Comparison of ENCODE assay signal across 9 cellular contexts in genomic region chr13:49436890-49437289, GRCh38. TPM values are rescaled to one million over a fixed set of nuclear protein-coding genes. Genes with fewer than 3 reads are reported as not detected.
DNase-seq lines count a peak whose midpoint lies in the region; ATAC-seq, FAIRE-seq and TF ChIP-seq lines count a peak whose summit lies in the region.
"Had no signal": no experiment of that assay in that cellular context is flagged by ENCODE, and none has a peak within 500 bp of the region (broad histone marks: within the 10 kb centered on the region; RNA-seq: fewer than 3 reads in every experiment).

No MANE protein-coding gene starts in this region.

- H3K27ac Mint-ChIP-seq in HFFc6, result peak overlapping the region; percentile 67; the same call in 1 of the 2 replicates

- no peaks in the 10 kb centered on the region for H3K27me3 Mint-ChIP-seq in HFFc6 (ENCODE audit: insufficient read depth)

- ATAC-seq in GM21786 (IDR thresholded peaks at IDR 0.05; ENCODE audit: unreplicated experiment) (no peak), HG03432 (IDR thresholded peaks at IDR 0.05; ENCODE audit: unreplicated experiment) (no peak), GM18520 (IDR thresholded peaks at IDR 0.05; ENCODE audit: unreplicated experiment) (no peak)

- peaks cover 33% of the 10 kb centered on the region for H3K4me1 Mint-ChIP-seq in HFFc6 (ENCODE audit: low read depth)

- H3K27me3 ChIP-seq in cardiac muscle cell, result no peaks in the 10 kb centered on the region
- H3K27me3 ChIP-seq in small intestine (ENCODE audit: control insufficient read depth in 2 of 2, insufficient read depth in 2 of 2, low read length in 2 of 2), result no peaks in the 10 kb centered on the region

- 39 to 55% (median 53%) methylated on average over 3 of the region's 3 CpGs for WGBS in small intestine, 3 donors

- H3K36me3 ChIP-seq in cardiac muscle cell, result peaks cover 7% of the 10 kb centered on the region
- no peaks in the 10 kb centered on the region for H3K36me3 ChIP-seq in small intestine (ENCODE audit: control insufficient read depth in 2 of 2, insufficient read depth in 2 of 2, low read length in 2 of 2)

- H3K4me3 ChIP-seq in cardiac muscle cell (no peak overlapping the region), small intestine (ENCODE audit: low read depth in 1 of 2, low read length in 2 of 2) (no peak overlapping the region)

- H3K9me3 Mint-ChIP-seq in HFFc6, result no peaks in the 10 kb centered on the region

- H3K36me3 Mint-ChIP-seq in HFFc6 (ENCODE audit: low read depth), result peaks cover 8% of the 10 kb centered on the region; the same call in 1 of the 2 replicates

- peak; percentile 60 for DNase-seq in HFFc6
- DNase-seq in cardiac muscle cell (ENCODE audit: low read depth in 1 of 2, low spot score in 1 of 2), result peak; percentile 8 to 73
- peak; percentile 8 for DNase-seq in small intestine
- no peak for DNase-seq in NCI-H2171 treated with DMSO at 0.1 percent for 48 hours (lab: John Stamatoyannopoulos, UW)
- DNase-seq: NCI-H1048 had no signal

- no peak for FAIRE-seq in small intestine (lab: Jason Lieb, UNC)

- H3K27ac ChIP-seq in VCaP (no peak overlapping the region), cardiac muscle cell (no peak overlapping the region), small intestine (ENCODE audit: low read depth in 1 of 2, low read length in 1 of 2) (no peak overlapping the region)

- H3K4me3 Mint-ChIP-seq in HFFc6, result no peak overlapping the region

- H3K9me3 ChIP-seq in cardiac muscle cell (ENCODE audit: low read depth) (no peaks in the 10 kb centered on the region), small intestine (ENCODE audit: control insufficient read depth, low read depth) (no peaks in the 10 kb centered on the region)

- TF ChIP-seq CTCF in HFFc6 (IDR thresholded peaks at IDR 0.05), result peak; percentile 67
- peak; percentile 50; the same call in 1 of the 2 replicates for TF ChIP-seq CTCF in VCaP (conservative IDR thresholded peaks at IDR 0.05)
- no peak for TF ChIP-seq CTCF in cardiac muscle cell (IDR thresholded peaks at IDR 0.05; ENCODE audit: low read depth, low read length)

- no peaks in the 10 kb centered on the region for H3K4me1 ChIP-seq in cardiac muscle cell (ENCODE audit: low read depth)
- no peaks in the 10 kb centered on the region for H3K4me1 ChIP-seq in small intestine (ENCODE audit: control insufficient read depth in 2 of 2, insufficient read depth in 1 of 2, low read depth in 1 of 2, low read length in 1 of 2)

RNA-seq across cellular contexts. Expression of gene CAB39L, which starts 7.0 kb away (rescaled TPM):
- 1 to 10 TPM; 3.7 to 6.9 (median 5.9) TPM for total RNA-seq in HFFc6 (2021; fragmentation: NEBNext Ultra II Directional; extraction: Animal tissue kit (Norgen Biotek cat#: 25700))
- 25.5 TPM in 2 replicates for total RNA-seq in cardiac muscle cell
- 22.3 and 25.9 TPM in 2 replicates for polyA plus RNA-seq in cardiac muscle cell
- 1 to 10 TPM; 1.6 to 4.7 (median 2.7) TPM for polyA plus RNA-seq in small intestine

RNA-seq across cellular contexts. Expression of gene SETDB2, which starts 7.2 kb away (rescaled TPM):
- 1 to 10 TPM; 4.4 to 7.4 (median 6.5) TPM for total RNA-seq in HFFc6 (2021; fragmentation: NEBNext Ultra II Directional; extraction: Animal tissue kit (Norgen Biotek cat#: 25700))
- 7.5 and 9.1 TPM in 2 replicates for total RNA-seq in cardiac muscle cell
- polyA plus RNA-seq in cardiac muscle cell (12.4 and 17.1 TPM in 2 replicates), small intestine (1 to 10 TPM; 2.2 to 4.1 (median 3.5) TPM)

RNA-seq across cellular contexts. Expression of gene PHF11, which starts 58.9 kb away (rescaled TPM):
- total RNA-seq in HFFc6 (2021; fragmentation: NEBNext Ultra II Directional; extraction: Animal tissue kit (Norgen Biotek cat#: 25700)), result 10 to 100 TPM; 17.6 to 31.0 (median 25.3) TPM
- total RNA-seq in cardiac muscle cell, result 3.7 and 4.8 TPM in 2 replicates
- polyA plus RNA-seq in cardiac muscle cell (9.5 and 11.8 TPM in 2 replicates), small intestine (10 to 100 TPM; 32.0 to 94.4 (median 56.7) TPM)
